In genomic region chr2:232411901-232412629, GRCh38 we compare ENCODE assay signal across 28 cellular contexts. TPM values are rescaled to one million over a fixed set of nuclear protein-coding genes. Genes with fewer than 3 reads are reported as not detected.
"Had no signal": no experiment of that assay in that cellular context is flagged by ENCODE, and none has a peak within 500 bp of the region (broad histone marks: within the 10 kb centered on the region; RNA-seq: fewer than 3 reads in every experiment).

No MANE protein-coding gene starts in this region.

- DNase-seq: activated B cell treated with CpG ODN at 0.5 μM for 24 hours; activated CD4-positive, alpha-beta memory T cell treated with anti-CD3 and anti-CD28 coated beads for 36 hours; activated CD4-positive, alpha-beta T cell treated with anti-CD3 and anti-CD28 coated beads for 1 hour; activated CD4-positive, alpha-beta T cell treated with anti-CD3 and anti-CD28 coated beads, Interleukin-2, amount 10 ng/mL, durations not matched to agents 24 days and 14 days; activated CD8-positive, alpha-beta memory T cell treated with anti-CD3 and anti-CD28 coated beads for 24 hours; activated effector memory CD4-positive, alpha-beta T cell treated with anti-CD3 and anti-CD28 coated beads, Interleukin-2, amount 50 U/mL, for 16 hours; activated naive CD4-positive, alpha-beta T cell treated with Interleukin-2 at 50 U/mL for 16 hours; activated naive CD8-positive, alpha-beta T cell treated with anti-CD3 and anti-CD28 coated beads, Interleukin-2, amount 50 U/mL, for 24 hours; activated T-cell treated with anti-CD3 and anti-CD28 coated beads, Interleukin-2, amount 50 U/mL, for 4 hours; amygdala; KBM-7; MG63; MV-4-11; NCI-H1092 treated with DMSO at 0.1 percent for 48 hours; NCI-H1417 treated with DMSO at 0.1 percent for 48 hours; NCI-H1694; NCI-H2029; NCI-H345; NCI-H510A; NCI-H526 treated with DMSO at 0.1 percent for 48 hours; PC-9; SHP77 treated with DMSO at 0.1 percent for 48 hours had no signal

- H3K27ac Mint-ChIP-seq: activated B cell treated with CpG ODN at 0.5 μM for 24 hours; activated CD4-positive, alpha-beta memory T cell treated with anti-CD3 and anti-CD28 coated beads for 36 hours; activated CD4-positive, alpha-beta T cell treated with anti-CD3 and anti-CD28 coated beads, Interleukin-2, amount 10 ng/mL, durations not matched to agents 24 days and 14 days; activated naive CD4-positive, alpha-beta T cell treated with anti-CD3 and anti-CD28 coated beads, Interleukin-2, amount 50 U/mL, for 72 hours; activated naive CD8-positive, alpha-beta T cell treated with anti-CD3 and anti-CD28 coated beads, Interleukin-2, amount 50 U/mL, for 24 hours; brain; T-helper 1 cell treated with Interleukin-12 subunit alpha and Interleukin-12 subunit beta and Interleukin-4 antibody, amounts not matched to agents 30 μg/mL and 1 μg/mL, for 36 hours had no signal

- H3K4me2 ChIP-seq: PC-9 had no signal

- H3K36me3 Mint-ChIP-seq: activated CD4-positive, alpha-beta memory T cell treated with anti-CD3 and anti-CD28 coated beads for 36 hours; activated naive CD4-positive, alpha-beta T cell treated with anti-CD3 and anti-CD28 coated beads, Interleukin-2, amount 50 U/mL, for 72 hours; brain had no signal

- H3K9me3 Mint-ChIP-seq: activated B cell treated with CpG ODN at 0.5 μM for 24 hours; activated CD4-positive, alpha-beta memory T cell treated with anti-CD3 and anti-CD28 coated beads for 36 hours; activated CD4-positive, alpha-beta T cell treated with anti-CD3 and anti-CD28 coated beads, Interleukin-2, amount 10 ng/mL, durations not matched to agents 24 days and 14 days; activated naive CD4-positive, alpha-beta T cell treated with anti-CD3 and anti-CD28 coated beads, Interleukin-2, amount 50 U/mL, for 72 hours; activated naive CD8-positive, alpha-beta T cell treated with anti-CD3 and anti-CD28 coated beads, Interleukin-2, amount 50 U/mL, for 24 hours; activated T-cell treated with anti-CD3 and anti-CD28 coated beads, Interleukin-2, amount 50 U/mL, for 4 hours; central memory CD8-positive, alpha-beta T cell; T-helper 1 cell treated with Interleukin-12 subunit alpha and Interleukin-12 subunit beta and Interleukin-4 antibody, amounts not matched to agents 30 μg/mL and 1 μg/mL, for 36 hours had no signal

- H3K27ac ChIP-seq: PC-9 had no signal

- ATAC-seq: activated naive CD8-positive, alpha-beta T cell treated with anti-CD3 and anti-CD28 coated beads, Interleukin-2, amount 50 U/mL, for 24 hours; activated T-cell treated with anti-CD3 and anti-CD28 coated beads, Interleukin-2, amount 50 U/mL, for 4 hours had no signal

- H2AFZ ChIP-seq: PC-9 had no signal

- H3K4me3 Mint-ChIP-seq: activated B cell treated with CpG ODN at 0.5 μM for 24 hours; activated CD4-positive, alpha-beta memory T cell treated with anti-CD3 and anti-CD28 coated beads for 36 hours; activated CD4-positive, alpha-beta T cell treated with anti-CD3 and anti-CD28 coated beads, Interleukin-2, amount 10 ng/mL, durations not matched to agents 24 days and 14 days; activated naive CD8-positive, alpha-beta T cell treated with anti-CD3 and anti-CD28 coated beads, Interleukin-2, amount 50 U/mL, for 24 hours; activated T-cell treated with anti-CD3 and anti-CD28 coated beads, Interleukin-2, amount 50 U/mL, for 4 hours; brain; central memory CD8-positive, alpha-beta T cell; T-helper 1 cell treated with Interleukin-12 subunit alpha and Interleukin-12 subunit beta and Interleukin-4 antibody, amounts not matched to agents 30 μg/mL and 1 μg/mL, for 36 hours had no signal

- H3K27me3 ChIP-seq: MG63 had no signal

- H3K9me3 ChIP-seq: MG63 had no signal

- H3K4me1 Mint-ChIP-seq: brain had no signal

RNA-seq across cellular contexts. Expression of gene ALPG, which starts 5.4 kb away (rescaled TPM):
- total RNA-seq: activated B cell treated with CpG ODN at 0.5 μM for 24 hours; activated CD4-positive, alpha-beta memory T cell treated with anti-CD3 and anti-CD28 coated beads for 36 hours; activated CD4-positive, alpha-beta T cell treated with anti-CD3 and anti-CD28 coated beads, Interleukin-2, amount 10 ng/mL, durations not matched to agents 24 days and 14 days; activated naive CD4-positive, alpha-beta T cell treated with anti-CD3 and anti-CD28 coated beads, Interleukin-2, amount 50 U/mL, for 72 hours; activated T-cell treated with anti-CD3 and anti-CD28 coated beads, Interleukin-2, amount 50 U/mL, for 4 hours; SK-MEL-5 had no signal

RNA-seq across cellular contexts. Expression of gene ALPP, which starts 33.5 kb away (rescaled TPM):
- total RNA-seq: activated CD4-positive, alpha-beta memory T cell treated with anti-CD3 and anti-CD28 coated beads for 36 hours; activated CD4-positive, alpha-beta T cell treated with anti-CD3 and anti-CD28 coated beads, Interleukin-2, amount 10 ng/mL, durations not matched to agents 24 days and 14 days; activated T-cell treated with anti-CD3 and anti-CD28 coated beads, Interleukin-2, amount 50 U/mL, for 4 hours; SK-MEL-5 had no signal

RNA-seq across cellular contexts. Expression of gene ALPI, which starts 43.9 kb away (rescaled TPM):
- total RNA-seq: activated B cell treated with CpG ODN at 0.5 μM for 24 hours; activated CD4-positive, alpha-beta memory T cell treated with anti-CD3 and anti-CD28 coated beads for 36 hours; activated CD4-positive, alpha-beta T cell treated with anti-CD3 and anti-CD28 coated beads, Interleukin-2, amount 10 ng/mL, durations not matched to agents 24 days and 14 days; activated naive CD4-positive, alpha-beta T cell treated with anti-CD3 and anti-CD28 coated beads, Interleukin-2, amount 50 U/mL, for 72 hours; activated T-cell treated with anti-CD3 and anti-CD28 coated beads, Interleukin-2, amount 50 U/mL, for 4 hours; astrocyte; PC-9; SK-MEL-5 had no signal
